8 cellular contexts compared by ENCODE assay signal in genomic region chr14:34983148-34983760, GRCh38. TPM values are rescaled to one million over a fixed set of nuclear protein-coding genes. Genes with fewer than 3 reads are reported as not detected.
DNase-seq lines count a peak whose midpoint lies in the region; TF ChIP-seq lines count a peak whose summit lies in the region.

No MANE protein-coding gene starts in this region.

- TF ChIP-seq CTCF in GM06990 (IDR thresholded peaks at IDR 0.05; ENCODE audit: insufficient read depth, low read length, poor library complexity, severe bottlenecking) (no peak), OCI-LY1 (IDR thresholded peaks at IDR 0.05; ENCODE audit: low read length) (no peak), fibroblast of mammary gland (conservative IDR thresholded peaks at IDR 0.05; ENCODE audit: control insufficient read depth, insufficient read depth, low read depth, low read length) (no peak), sigmoid colon (IDR thresholded peaks at IDR 0.05) (no peak)

- in situ Hi-C loops in HAP-1 (cut with MboI; ENCODE audit: low sequenced_read_pairs), result no loop called here

- H3K36me3 ChIP-seq in GM06990 (ENCODE audit: control insufficient read depth, insufficient read depth, low read length) (no peaks in the 10 kb centered on the region), HAP-1 (replicated peaks) (no peaks in the 10 kb centered on the region), OCI-LY1 (ENCODE audit: insufficient read depth, low read length) (no peaks in the 10 kb centered on the region; the same call in 1 of the 2 replicates), sigmoid colon (no peaks in the 10 kb centered on the region)

- no peaks in the 10 kb centered on the region for H3F3A ChIP-seq in OCI-LY1 (ENCODE audit: insufficient read depth, low read length)

- DNase-seq in GM06990 (ENCODE audit: extremely low read depth, insufficient read length) (no peak), HAP-1 (ENCODE audit: low spot score in 2 of 2) (no peak), fibroblast of mammary gland (ENCODE audit: low read depth) (no peak), sigmoid colon (peak; percentile 68), NCI-H345 (lab: John Stamatoyannopoulos, UW) (no peak), islet precursor cell (no peak)
- DNase-seq in activated naive CD4-positive, alpha-beta T cell treated with anti-CD3 and anti-CD28 coated beads, Interleukin-2, amount 50 U/mL, for 16 hours, result no peak

- WGBS in sigmoid colon, 2 donors, result 0% methylated on average over 28 of the region's 28 CpGs

- H3K27me3 ChIP-seq in GM06990 (replicated peaks; ENCODE audit: control insufficient read depth, insufficient read depth, low read length) (no peaks in the 10 kb centered on the region), HAP-1 (ENCODE audit: low read depth) (no peaks in the 10 kb centered on the region), OCI-LY1 (ENCODE audit: insufficient read depth, low read length) (no peaks in the 10 kb centered on the region), sigmoid colon (no peaks in the 10 kb centered on the region)

- H3K79me2 ChIP-seq in OCI-LY1 (ENCODE audit: insufficient read depth, low read length), result peaks cover 63% of the 10 kb centered on the region

- H3K4me2 ChIP-seq in OCI-LY1 (ENCODE audit: low read length), result peak overlapping the region; percentile 71

- peak overlapping the region; percentile 90 for H3K27ac ChIP-seq in OCI-LY1 (ENCODE audit: low read depth, low read length, poor library complexity, severe bottlenecking)
- peak overlapping the region; percentile 93 to 98 (median 94) for H3K27ac ChIP-seq in sigmoid colon

- H3K4me1 ChIP-seq in HAP-1 (peaks cover 7% of the 10 kb centered on the region), OCI-LY1 (ENCODE audit: insufficient read depth, low read length, severe bottlenecking) (peaks cover 37% of the 10 kb centered on the region), sigmoid colon (peaks cover 0 to 41% (median 34%) of the 10 kb centered on the region in 4 donors)

- no peaks in the 10 kb centered on the region for H4K20me1 ChIP-seq in OCI-LY1 (ENCODE audit: insufficient read depth, low read length)

- intact Hi-C loops in sigmoid colon (cut with DNase I), result loop anchor here (2.0 to 5.0 kb wide), 3 partner anchors 64 to 268 kb away; partner anchors contain the start of genes CFL2, FAM177A1, PPP2R3C and PRORP

- H3K9me3 ChIP-seq in HAP-1 (no peaks in the 10 kb centered on the region), OCI-LY1 (ENCODE audit: low read length) (no peaks in the 10 kb centered on the region), sigmoid colon (no peaks in the 10 kb centered on the region)

- H2AFZ ChIP-seq in OCI-LY1 (ENCODE audit: low read length), result no peak overlapping the region

- H3K4me3 ChIP-seq in GM06990 (replicated peaks; ENCODE audit: low read depth, low read length), result peak overlapping the region; percentile 80
- H3K4me3 ChIP-seq in HAP-1, result peak overlapping the region; percentile 72
- peak overlapping the region; percentile 78 for H3K4me3 ChIP-seq in OCI-LY1 (ENCODE audit: low read depth, low read length, poor library complexity, severe bottlenecking)
- H3K4me3 ChIP-seq in fibroblast of mammary gland (ENCODE audit: control insufficient read depth, low read depth, low read length), result peak overlapping the region; percentile 79
- H3K4me3 ChIP-seq in sigmoid colon, result peak overlapping the region; percentile 70 to 88 (median 78)

- H3K9me2 ChIP-seq in OCI-LY1 (ENCODE audit: low read depth, low read length), result no peaks in the 10 kb centered on the region

- no peak for TF ChIP-seq POLR2A in sigmoid colon (IDR thresholded peaks at IDR 0.05)

- TF ChIP-seq EP300 in sigmoid colon (IDR thresholded peaks at IDR 0.05), result no peak

- peak overlapping the region; percentile 89 for H3K9ac ChIP-seq in OCI-LY1 (ENCODE audit: low read length)

RNA-seq across cellular contexts. Expression of gene SRP54, which starts 0.5 kb away (rescaled TPM):
- 10 to 100 TPM; 29.9 to 36.1 (median 34.6) TPM for total RNA-seq in sigmoid colon
- polyA plus RNA-seq in sigmoid colon, result 10 to 100 TPM; 31.9 to 35.6 (median 33.0) TPM
